In genomic region chr7:105623906-105624305, GRCh38 we compare ENCODE assay signal across 36 cellular contexts. TPM values are rescaled to one million over a fixed set of nuclear protein-coding genes. Genes with fewer than 3 reads are reported as not detected.
"Had no signal": no experiment of that assay in that cellular context is flagged by ENCODE, and none has a peak within 500 bp of the region (broad histone marks: within the 10 kb centered on the region; RNA-seq: fewer than 3 reads in every experiment).

No MANE protein-coding gene starts in this region.

- H3K27ac ChIP-seq: ascending aorta, cardiac muscle cell, PC-9, RWPE1, WERI-Rb-1 had no signal

- DNase-seq: activated CD4-positive, alpha-beta T cell treated with anti-CD3 and anti-CD28 coated beads, Interleukin-2, amount 10 ng/mL, durations not matched to agents 24 days and 14 days; activated CD4-positive, alpha-beta T cell treated with anti-CD3 and anti-CD28 coated beads, Interleukin-2, amount 50 U/mL, for 4 hours; activated CD8-positive, alpha-beta T cell treated with anti-CD3 and anti-CD28 coated beads for 36 hours; activated effector memory CD4-positive, alpha-beta T cell treated with anti-CD3 and anti-CD28 coated beads, Interleukin-2, amount 50 U/mL, for 16 hours; activated naive CD4-positive, alpha-beta T cell treated with Interleukin-2 at 50 U/mL for 16 hours; activated naive CD8-positive, alpha-beta T cell treated with anti-CD3 and anti-CD28 coated beads for 36 hours; activated T-cell treated with anti-CD3 and anti-CD28 coated beads, Interleukin-2, amount 50 U/mL, for 1 hour; activated T-cell treated with anti-CD3 and anti-CD28 coated beads, Interleukin-2, amount 50 U/mL, for 72 hours; amygdala; Karpas-422; KBM-7; NCI-H1105; NCI-H1417 treated with DMSO at 0.1 percent for 48 hours; NCI-H187 treated with DMSO at 0.1 percent for 48 hours; NCI-H2081; NCI-H226; NCI-H446 treated with DMSO at 0.1 percent for 48 hours; NCI-H524 treated with DMSO at 0.1 percent for 48 hours; NCI-H748 treated with DMSO at 0.1 percent for 48 hours; NK-92 treated with Interleukin-12 subunit alpha and Interleukin-12 subunit beta, amount 100 ng/mL, for 24 hours; PC-9; SW 1271; T-helper 1 cell; T-helper 2 cell; T-helper 9 cell had no signal

- H3K9me3 ChIP-seq: ascending aorta had no signal

- H3K27me3 ChIP-seq: ascending aorta, cardiac muscle cell had no signal

- H3K4me2 ChIP-seq: PC-9 had no signal

- H2AFZ ChIP-seq: PC-9 had no signal

- H3K4me3 ChIP-seq: ascending aorta, cardiac muscle cell, PC-9 had no signal

- H3K4me3 Mint-ChIP-seq: activated CD4-positive, alpha-beta T cell treated with anti-CD3 and anti-CD28 coated beads, Interleukin-2, amount 10 ng/mL, durations not matched to agents 24 days and 14 days; activated CD8-positive, alpha-beta T cell treated with anti-CD3 and anti-CD28 coated beads for 36 hours; activated naive CD8-positive, alpha-beta T cell treated with anti-CD3 and anti-CD28 coated beads for 36 hours; activated T-cell treated with anti-CD3 and anti-CD28 coated beads, Interleukin-2, amount 50 U/mL, for 72 hours; activated T-helper 17 cell treated with anti-CD3 and anti-CD28 coated beads, Interleukin-2, amount 50 U/mL, for 72 hours; central memory CD8-positive, alpha-beta T cell; IgD-negative memory B cell had no signal

- ATAC-seq: activated CD8-positive, alpha-beta T cell treated with anti-CD3 and anti-CD28 coated beads for 36 hours; activated T-cell treated with anti-CD3 and anti-CD28 coated beads, Interleukin-2, amount 50 U/mL, for 72 hours; activated T-helper 17 cell treated with anti-CD3 and anti-CD28 coated beads, Interleukin-2, amount 50 U/mL, for 72 hours; Right ventricle myocardium inferior had no signal

- H3K4me1 Mint-ChIP-seq: activated CD4-positive, alpha-beta T cell treated with anti-CD3 and anti-CD28 coated beads, Interleukin-2, amount 10 ng/mL, durations not matched to agents 24 days and 14 days; activated naive CD8-positive, alpha-beta T cell treated with anti-CD3 and anti-CD28 coated beads for 36 hours; activated T-helper 17 cell treated with anti-CD3 and anti-CD28 coated beads, Interleukin-2, amount 50 U/mL, for 72 hours; central memory CD8-positive, alpha-beta T cell had no signal

- H3K27me3 Mint-ChIP-seq: activated CD4-positive, alpha-beta T cell treated with anti-CD3 and anti-CD28 coated beads, Interleukin-2, amount 10 ng/mL, durations not matched to agents 24 days and 14 days; activated CD8-positive, alpha-beta T cell treated with anti-CD3 and anti-CD28 coated beads for 36 hours; activated naive CD8-positive, alpha-beta T cell treated with anti-CD3 and anti-CD28 coated beads for 36 hours; activated T-helper 17 cell treated with anti-CD3 and anti-CD28 coated beads, Interleukin-2, amount 50 U/mL, for 72 hours; central memory CD8-positive, alpha-beta T cell; IgD-negative memory B cell had no signal

- H3K36me3 ChIP-seq: cardiac muscle cell had no signal

- H3K27ac Mint-ChIP-seq: activated CD4-positive, alpha-beta T cell treated with anti-CD3 and anti-CD28 coated beads, Interleukin-2, amount 10 ng/mL, durations not matched to agents 24 days and 14 days; activated CD8-positive, alpha-beta T cell treated with anti-CD3 and anti-CD28 coated beads for 36 hours; activated naive CD8-positive, alpha-beta T cell treated with anti-CD3 and anti-CD28 coated beads for 36 hours; activated T-cell treated with anti-CD3 and anti-CD28 coated beads, Interleukin-2, amount 50 U/mL, for 72 hours; activated T-helper 17 cell treated with anti-CD3 and anti-CD28 coated beads, Interleukin-2, amount 50 U/mL, for 72 hours; IgD-negative memory B cell had no signal

- H3K4me1 ChIP-seq: ascending aorta had no signal

RNA-seq across cellular contexts. Expression of gene EFCAB10, which starts 42.6 kb away (rescaled TPM):
- total RNA-seq: activated CD4-positive, alpha-beta T cell treated with anti-CD3 and anti-CD28 coated beads, Interleukin-2, amount 10 ng/mL, durations not matched to agents 24 days and 14 days; activated CD8-positive, alpha-beta memory T cell treated with anti-CD3 and anti-CD28 coated beads for 36 hours; activated CD8-positive, alpha-beta T cell treated with anti-CD3 and anti-CD28 coated beads for 36 hours; activated naive CD8-positive, alpha-beta T cell treated with anti-CD3 and anti-CD28 coated beads for 36 hours; activated T-cell treated with anti-CD3 and anti-CD28 coated beads, Interleukin-2, amount 50 U/mL, for 72 hours; activated T-helper 17 cell treated with anti-CD3 and anti-CD28 coated beads, Interleukin-2, amount 50 U/mL, for 72 hours; ascending aorta; cardiac muscle cell; MCF 10A; OCI-LY7; PC-9; Right ventricle myocardium inferior had no signal
- polyA plus RNA-seq: IgD-negative memory B cell had no signal
